Comparison of ENCODE assay signal across 1 cellular context in the genomic region with DNA sequence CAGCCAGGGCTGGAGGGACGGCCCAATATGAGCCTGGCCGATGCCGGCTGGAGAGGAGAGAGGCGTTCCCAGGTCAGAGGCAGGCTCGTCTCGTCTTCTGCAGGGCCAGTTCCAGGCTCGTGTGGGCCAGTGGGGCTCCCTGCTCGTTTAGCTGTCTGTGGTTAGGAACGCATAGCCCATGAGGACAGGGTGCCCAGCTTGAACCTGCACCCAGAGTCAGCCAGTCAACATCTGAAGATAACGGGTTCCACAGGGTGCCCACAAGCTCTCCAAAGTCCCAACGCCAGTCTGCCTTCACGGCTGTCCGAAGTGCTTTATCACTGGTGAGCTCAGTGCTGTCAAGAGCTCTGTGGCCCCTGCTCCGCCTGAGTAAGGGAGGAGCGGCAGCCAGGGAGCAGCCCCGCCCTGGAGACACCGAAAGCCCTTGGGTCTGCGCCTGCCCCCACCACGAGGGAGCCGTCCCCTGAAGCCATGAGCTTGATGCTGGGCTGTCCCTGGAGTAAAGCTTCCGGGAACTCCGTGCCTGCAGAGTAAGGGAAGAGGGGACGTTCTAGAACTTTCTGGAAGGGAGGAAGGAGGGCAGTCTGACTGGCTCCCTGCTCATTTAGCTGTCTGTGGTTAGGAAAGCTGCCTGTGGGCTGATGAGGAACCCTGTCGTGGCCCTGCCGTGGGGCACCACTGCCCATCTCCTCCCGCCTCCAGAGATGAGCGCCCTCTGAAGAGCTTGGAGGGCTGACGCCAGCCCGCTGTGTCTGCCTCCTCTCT.
TF ChIP-seq lines count a peak whose summit lies in the region.

No MANE protein-coding gene starts in this region.

TF ChIP-seq in GM12878, 131 proteins besides CTCF, POLR2A, EP300 and RAD21:
- TF ChIP-seq SMAD5 (IDR thresholded peaks at IDR 0.05; ENCODE audit: low read depth) (no peak), HDGF (IDR thresholded peaks at IDR 0.05) (no peak), MEF2A (IDR thresholded peaks at IDR 0.05; ENCODE audit: insufficient read depth, low read depth, low read length) (no peak), ZNF217 (IDR thresholded peaks at IDR 0.05) (no peak), SMARCA5 (IDR thresholded peaks at IDR 0.05) (no peak), CHD1 (IDR thresholded peaks at IDR 0.05; ENCODE audit: low read depth, low read length) (no peak), HSF1 (IDR thresholded peaks at IDR 0.05; ENCODE audit: low read depth, low read length) (peak; percentile 72; the same call in 1 of the 2 replicates)
